In genomic region chr6:126307859-126308258, GRCh38 we compare ENCODE assay signal across 13 cellular contexts. TPM values are rescaled to one million over a fixed set of nuclear protein-coding genes. Genes with fewer than 3 reads are reported as not detected.
DNase-seq lines count a peak whose midpoint lies in the region; ATAC-seq and TF ChIP-seq lines count a peak whose summit lies in the region.
"Had no signal": no experiment of that assay in that cellular context is flagged by ENCODE, and none has a peak within 500 bp of the region (broad histone marks: within the 10 kb centered on the region; RNA-seq: fewer than 3 reads in every experiment).

No MANE protein-coding gene starts in this region.

- no peak overlapping the region for H3K27ac ChIP-seq in psoas muscle
- no peak overlapping the region for H3K27ac ChIP-seq in stomach
- no peak overlapping the region for H3K27ac ChIP-seq in vagina
- H3K27ac ChIP-seq: KMS-11 had no signal

- H3K27me3 ChIP-seq in psoas muscle (ENCODE audit: insufficient read depth in 3 of 3, low read length in 2 of 3) = no peaks in the 10 kb centered on the region
- H3K27me3 ChIP-seq in stomach = no peaks in the 10 kb centered on the region
- H3K27me3 ChIP-seq in vagina = no peaks in the 10 kb centered on the region

- H3K4me3 ChIP-seq in epithelial cell of esophagus (ENCODE audit: low read length) = no peak overlapping the region
- no peak overlapping the region for H3K4me3 ChIP-seq in psoas muscle
- no peak overlapping the region for H3K4me3 ChIP-seq in stomach
- no peak overlapping the region for H3K4me3 ChIP-seq in vagina

- H3K36me3 ChIP-seq in psoas muscle (ENCODE audit: insufficient read depth in 1 of 2, low read depth in 1 of 2) (no peaks in the 10 kb centered on the region), stomach (no peaks in the 10 kb centered on the region), vagina (no peaks in the 10 kb centered on the region)

- H3K4me1 ChIP-seq in psoas muscle = no peaks in the 10 kb centered on the region
- no peaks in the 10 kb centered on the region for H3K4me1 ChIP-seq in stomach
- no peaks in the 10 kb centered on the region for H3K4me1 ChIP-seq in vagina

- no peak for TF ChIP-seq CTCF in epithelial cell of esophagus (IDR thresholded peaks at IDR 0.05; ENCODE audit: insufficient read depth, low read depth, low read length, missing control alignments)
- TF ChIP-seq CTCF in psoas muscle (IDR thresholded peaks at IDR 0.05) = no peak
- TF ChIP-seq CTCF in stomach (IDR thresholded peaks at IDR 0.05) = no peak
- no peak for TF ChIP-seq CTCF in vagina (IDR thresholded peaks at IDR 0.05)

- peak; percentile 2 for DNase-seq in GM03348 (ENCODE audit: low spot score)
- peak; percentile 63 for DNase-seq in NCI-H69 (lab: John Stamatoyannopoulos, UW)
- peak; percentile 86 for DNase-seq in epithelial cell of esophagus (ENCODE audit: low read depth)
- DNase-seq in psoas muscle = peak; percentile 25 to 46
- DNase-seq in DMS 273 (lab: John Stamatoyannopoulos, UW; ENCODE audit: unreplicated experiment) = no peak
- no peak for DNase-seq in stomach
- DNase-seq in vagina (ENCODE audit: extremely low spot score in 2 of 2) = no peak
- DNase-seq: activated naive CD4-positive, alpha-beta T cell; NCI-H2081; T-helper 17 cell had no signal

- no peak for TF ChIP-seq EP300 in stomach (IDR thresholded peaks at IDR 0.05)

- intact Hi-C loops in psoas muscle (cut with DNase I) (no loop called here), stomach (cut with DNase I; ENCODE audit: low total_unique reads) (no loop called here), vagina (cut with DNase I) (no loop called here)

- WGBS in psoas muscle, 3 donors = 56 to 58% (median 58%) methylated on average over 2 of the region's 2 CpGs
- 64 to 94% (median 71%) methylated on average over 2 of the region's 2 CpGs for WGBS in stomach, 5 donors

- ATAC-seq in psoas muscle (peak in 2 of 4 donors; percentile 32 to 41), HG03354 (IDR thresholded peaks at IDR 0.05; ENCODE audit: poor library complexity, severe bottlenecking, unreplicated experiment) (no peak)
- ATAC-seq: HCT116, T-helper 17 cell had no signal

- no peak for TF ChIP-seq POLR2A in stomach (IDR thresholded peaks at IDR 0.05)
- no peak for TF ChIP-seq POLR2A in vagina (IDR thresholded peaks at IDR 0.05)

- H3K9me3 ChIP-seq in psoas muscle (no peaks in the 10 kb centered on the region), stomach (no peaks in the 10 kb centered on the region), vagina (no peaks in the 10 kb centered on the region)

RNA-seq across cellular contexts. Expression of gene CENPW, which starts 32.1 kb away (rescaled TPM):
- total RNA-seq in psoas muscle (1 to 10 TPM; 1.3 to 7.4 (median 2.0) TPM), stomach (1 to 10 TPM in 2 of 5 donors, not detected in 3; 3.0 to 7.0 TPM), vagina (6.4 TPM)
- polyA plus RNA-seq in psoas muscle (10 to 100 TPM in 1 of 3 donors, 1 to 10 TPM in 2; 5.1 to 31.1 (median 6.2) TPM), stomach (10 to 100 TPM in 2 of 3 donors, 1 to 10 TPM in 1; 5.8 to 46.6 (median 13.9) TPM)

Comparison
In these comparisons a context has a peak if more than half of its experiments do, and no peak if none do; other contexts are left out.
1. DNase-seq: peak in GM03348 (single experiment), NCI-H69 (single experiment), epithelial cell of esophagus (single experiment) and psoas muscle (2 of 2); none in DMS 273 (single experiment), stomach (single experiment) and vagina (0 of 2).